Comparison of ENCODE assay signal across 8 cellular contexts in the genomic region with DNA sequence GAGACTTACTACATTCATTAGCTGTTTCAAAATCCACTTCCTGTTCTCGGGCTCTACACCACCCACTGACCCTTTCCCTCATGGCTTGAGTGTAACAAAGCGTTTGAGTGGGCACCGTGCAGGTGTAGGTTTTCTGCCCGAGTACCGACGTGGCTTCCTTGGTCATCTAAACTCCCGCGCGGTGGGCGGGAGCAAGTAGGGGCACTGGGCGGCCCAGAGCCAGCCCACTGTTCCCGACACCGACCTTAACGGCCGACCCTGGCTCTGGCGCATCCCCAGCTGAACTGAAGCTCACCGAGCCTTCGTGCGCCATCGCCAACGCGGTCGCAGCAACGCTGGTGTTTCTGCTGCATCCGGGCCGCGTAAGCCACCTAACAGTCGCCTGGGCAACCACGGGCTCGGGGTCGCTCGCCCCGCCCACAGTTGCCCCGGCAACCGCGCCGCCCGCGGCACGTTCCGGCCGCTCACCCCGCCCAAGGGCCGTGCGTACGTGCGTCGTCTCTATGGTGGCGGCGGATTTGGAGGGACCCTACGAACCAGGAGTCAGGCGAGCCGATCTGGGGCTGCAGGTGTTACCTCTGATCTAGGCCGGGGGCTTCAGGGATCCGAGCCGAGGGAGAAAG. TPM values are rescaled to one million over a fixed set of nuclear protein-coding genes. Genes with fewer than 3 reads are reported as not detected.
DNase-seq lines count a peak whose midpoint lies in the region; ATAC-seq lines count a peak whose summit lies in the region.

Gene C2orf81 (minus strand): TSS at position 372 of the 623 bp plus-strand sequence. CDS start 59 bp downstream, at position 313.
Gene WDR54 (plus strand): TSS at position 483 of the 623 bp plus-strand sequence. CDS start 424 bp downstream, outside the sequence.

- peak; percentile 97 for DNase-seq in COLO668 (lab: John Stamatoyannopoulos, UW; ENCODE audit: unreplicated experiment)
- DNase-seq in HT-29 (ENCODE audit: low spot score): peak; percentile 93
- DNase-seq in NK-92 (lab: John Stamatoyannopoulos, UW; ENCODE audit: unreplicated experiment): peak; percentile 39
- DNase-seq in activated CD8-positive, alpha-beta memory T cell treated with anti-CD3 and anti-CD28 coated beads for 4 hours (ENCODE audit: low read depth in 2 of 2): peak; percentile 84 to 86
- peak; percentile 94 to 96 (median 94) for DNase-seq in effector memory CD8-positive, alpha-beta T cell
- peak; percentile 86 to 91 for DNase-seq in stimulated activated CD8-positive, alpha-beta memory T cell treated with anti-CD3 and anti-CD28 coated beads, Interleukin-15, amount 100 ng/mL, for 4 hours (ENCODE audit: low read depth in 2 of 2)

- WGBS in mesodermal cell (ENCODE audit: insufficient coverage in 2 of 2), 2 experiments: 0% methylated on average over 51 to 56 of the region's 56 CpGs

- peaks cover 19 to 25% of the 10 kb centered on the region in 2 donors for H3K4me1 Mint-ChIP-seq in effector memory CD8-positive, alpha-beta T cell (ENCODE audit: low read depth in 2 of 2)

- peak; percentile 80 for ATAC-seq in GM21360 (IDR thresholded peaks at IDR 0.05; ENCODE audit: unreplicated experiment)
- peak; percentile 92 for ATAC-seq in effector memory CD8-positive, alpha-beta T cell (replicated peaks)

- no peaks in the 10 kb centered on the region for H3K9me3 ChIP-seq in mesodermal cell (ENCODE audit: control insufficient read depth, low read length)

- peaks cover 13% of the 10 kb centered on the region for H3K4me1 ChIP-seq in mesodermal cell (ENCODE audit: control insufficient read depth, insufficient read depth, low read length, poor library complexity, severe bottlenecking)

- peak within 1 kb of the TSS; percentile 95 to 98 for H3K27ac Mint-ChIP-seq in effector memory CD8-positive, alpha-beta T cell

- H3K4me3 Mint-ChIP-seq in effector memory CD8-positive, alpha-beta T cell: peak within 1 kb of the TSS; percentile 95 to 100

- peak within 1 kb of the TSS; percentile 62 for H3K27ac ChIP-seq in mesodermal cell (ENCODE audit: low read depth, low read length, severe bottlenecking)

- H3K36me3 ChIP-seq in mesodermal cell (ENCODE audit: control insufficient read depth, insufficient read depth, low read length): peaks cover 14% of the 10 kb centered on the region

- H3K36me3 Mint-ChIP-seq in effector memory CD8-positive, alpha-beta T cell (ENCODE audit: insufficient read depth): peaks cover 21% of the 10 kb centered on the region

- H3K9me3 Mint-ChIP-seq in effector memory CD8-positive, alpha-beta T cell: no peaks in the 10 kb centered on the region

- no peaks in the 10 kb centered on the region for H3K27me3 Mint-ChIP-seq in effector memory CD8-positive, alpha-beta T cell

- peak within 1 kb of the TSS; percentile 82 for H3K4me3 ChIP-seq in mesodermal cell (ENCODE audit: extremely low read depth, insufficient read depth, low read length, poor library complexity, severe bottlenecking)

RNA-seq across cellular contexts. Expression of gene C2orf81, which starts in this region (rescaled TPM):
- 3.2 and 3.9 TPM in 2 replicates for total RNA-seq in HT-29 (2014; rRNA removed; shearing (Covaris generic))
- 2.4 TPM for polyA plus RNA-seq in mesodermal cell (2013, experiment 1 of 2)
- 1.6 TPM for polyA plus RNA-seq in mesodermal cell (2013, experiment 2 of 2)

RNA-seq across cellular contexts. Expression of gene WDR54, which starts in this region (rescaled TPM):
- 50.8 and 52.3 TPM in 2 replicates for total RNA-seq in HT-29 (2014; rRNA removed; shearing (Covaris generic))
- polyA plus RNA-seq in mesodermal cell (2013, experiment 1 of 2): 40.7 TPM
- 41.3 TPM for polyA plus RNA-seq in mesodermal cell (2013, experiment 2 of 2)

Comparison
In these comparisons a context has a peak if more than half of its experiments do, and no peak if none do; other contexts are left out.
1. Peak in every context shown above with its lines: DNase-seq, ATAC-seq, H3K4me3 ChIP-seq and H3K27ac ChIP-seq.
2. DNase-seq: peak in every context shown above with its lines; median percentile 97 in COLO668; 94 in effector memory CD8-positive, alpha-beta T cell; 93 in HT-29; 88 in stimulated activated CD8-positive, alpha-beta memory T cell treated with anti-CD3 and anti-CD28 coated beads, Interleukin-15, amount 100 ng/mL, for 4 hours; 85 in activated CD8-positive, alpha-beta memory T cell treated with anti-CD3 and anti-CD28 coated beads for 4 hours; 39 in NK-92.